8 cellular contexts compared by ENCODE assay signal in genomic region chr3:159964166-159964973, GRCh38. TPM values are rescaled to one million over a fixed set of nuclear protein-coding genes. Genes with fewer than 3 reads are reported as not detected.
DNase-seq lines count a peak whose midpoint lies in the region; ATAC-seq and TF ChIP-seq lines count a peak whose summit lies in the region.

No MANE protein-coding gene starts in this region.

- H3K9me3 Mint-ChIP-seq in CD14-positive monocyte: no peaks in the 10 kb centered on the region

- no peak for TF ChIP-seq POLR2A in esophagus muscularis mucosa (IDR thresholded peaks at IDR 0.05; ENCODE audit: low read depth)

- H3K36me3 Mint-ChIP-seq in CD14-positive monocyte: no peaks in the 10 kb centered on the region

- no peak overlapping the region for H3K4me3 ChIP-seq in esophagus muscularis mucosa

- peaks cover 3% of the 10 kb centered on the region for H3K4me1 Mint-ChIP-seq in CD14-positive monocyte

- intact Hi-C loops in esophagus muscularis mucosa (cut with DNase I) (no loop called here), Right ventricle myocardium superior (cut with DNase I) (no loop called here), CD14-positive monocyte (cut with micrococcal nuclease) (no loop called here)

- no peaks in the 10 kb centered on the region for H3K9me3 ChIP-seq in esophagus muscularis mucosa

- 82% methylated on average over 7 of the region's 7 CpGs for WGBS in esophagus muscularis mucosa

- peaks cover 2 to 4% (median 3%) of the 10 kb centered on the region in 3 donors for H3K27me3 Mint-ChIP-seq in CD14-positive monocyte (ENCODE audit: low read depth in 3 of 3)

- ATAC-seq in HG03442 (IDR thresholded peaks at IDR 0.05; ENCODE audit: unreplicated experiment) (peak; percentile 99), Right ventricle myocardium superior (ENCODE audit: poor library complexity) (no peak)

- H3K27ac Mint-ChIP-seq in CD14-positive monocyte: peak overlapping the region in 2 of 7 donors; percentile 26 to 60

- TF ChIP-seq CTCF in GM20000 (IDR thresholded peaks at IDR 0.05; ENCODE audit: extremely low read depth, missing control alignments) (no peak), esophagus muscularis mucosa (IDR thresholded peaks at IDR 0.05) (no peak), CD14-positive monocyte (IDR thresholded peaks at IDR 0.05) (no peak)

- no peaks in the 10 kb centered on the region for H3K27me3 ChIP-seq in esophagus muscularis mucosa

- no peak for TF ChIP-seq EP300 in esophagus muscularis mucosa (IDR thresholded peaks at IDR 0.05)

- DNase-seq in ELR (ENCODE audit: low read depth) (peak; percentile 95), GM20000 (ENCODE audit: low spot score) (peak; percentile 76), esophagus muscularis mucosa (ENCODE audit: extremely low spot score) (peak; percentile 42), COLO668 (lab: John Stamatoyannopoulos, UW; ENCODE audit: unreplicated experiment) (no peak), Right ventricle myocardium superior (no peak), hypothalamus (lab: John Stamatoyannopoulos, UW) (no peak), CD14-positive monocyte (ENCODE audit: low spot score) (no peak)

- no peaks in the 10 kb centered on the region for H3K36me3 ChIP-seq in esophagus muscularis mucosa

- H3K4me1 ChIP-seq in esophagus muscularis mucosa: no peaks in the 10 kb centered on the region

- H3K27ac ChIP-seq in esophagus muscularis mucosa (replicated peaks in 1 of 4): no peak overlapping the region

- H3K4me3 Mint-ChIP-seq in CD14-positive monocyte: no peak overlapping the region

RNA-seq across cellular contexts. Expression of gene IL12A, which starts 24.3 kb away (rescaled TPM):
- total RNA-seq in esophagus muscularis mucosa (1 to 10 TPM in 2 of 4 donors, under 1 TPM in 2; 0.42 to 2.4 (median 0.99) TPM), Right ventricle myocardium superior (0.91 TPM)
- polyA plus RNA-seq in CD14-positive monocyte: under 1 TPM in 1 of 2 donors, not detected in 1; 0.24 TPM

Comparison
In these comparisons a context has a peak if more than half of its experiments do, and no peak if none do; other contexts are left out.
1. DNase-seq: peak in ELR (single experiment), GM20000 (single experiment) and esophagus muscularis mucosa (single experiment); none in COLO668 (single experiment), Right ventricle myocardium superior (single experiment), hypothalamus (0 of 51) and CD14-positive monocyte (single experiment).